In genomic region chr10:59621771-59622170, GRCh38 we compare ENCODE assay signal across 21 cellular contexts.
"Had no signal": no experiment of that assay in that cellular context is flagged by ENCODE, and none has a peak within 500 bp of the region (broad histone marks: within the 10 kb centered on the region; RNA-seq: fewer than 3 reads in every experiment).

No MANE protein-coding gene starts in this region.

- DNase-seq: psoas muscle, spleen had no signal

- H3K79me2 ChIP-seq: parathyroid adenoma had no signal

- H3K9ac ChIP-seq: parathyroid adenoma had no signal

- H3K36me3 Mint-ChIP-seq: naive thymus-derived CD8-positive, alpha-beta T cell; natural killer cell treated with Interleukin-12 subunit alpha and Interleukin-12 subunit beta and Interleukin-15 and Interleukin-18, amount 100 ng/mL, for 72 hours; stimulated activated memory B cell treated with anti-CD40 and anti-IgM and Interleukin-4, amounts not matched to agents 10 μg/mL and 1 μg/mL and 100 μg/mL, for 72 hours had no signal

- H2AFZ ChIP-seq: parathyroid adenoma had no signal

- H3K27ac ChIP-seq: neutrophil, ovary, parathyroid adenoma, psoas muscle, skin epidermis, spleen, suprapubic skin, testis, tibial artery, transverse colon, upper lobe of left lung, vagina had no signal

- H3K4me3 Mint-ChIP-seq: naive thymus-derived CD8-positive, alpha-beta T cell; natural killer cell treated with Interleukin-12 subunit alpha and Interleukin-12 subunit beta and Interleukin-15 and Interleukin-18, amount 100 ng/mL, for 72 hours; nephron progenitor cell; neural crest cell; stimulated activated memory B cell treated with anti-CD40 and anti-IgM and Interleukin-4, amounts not matched to agents 10 μg/mL and 1 μg/mL and 100 μg/mL, for 72 hours; stimulated activated naive CD8-positive, alpha-beta T cell treated with anti-CD3 and anti-CD28 coated beads, Interleukin-15, amount 100 ng/mL, for 72 hours had no signal

- H3K4me3 ChIP-seq: ovary, psoas muscle, skin epidermis, smooth muscle cell, spleen, suprapubic skin, testis, tibial artery, transverse colon, upper lobe of left lung, vagina had no signal

- H3K27me3 ChIP-seq: neutrophil, ovary, spleen, suprapubic skin, testis, tibial artery, transverse colon, upper lobe of left lung, vagina had no signal

- H3K9me3 ChIP-seq: neutrophil, ovary, psoas muscle, spleen, suprapubic skin, testis, tibial artery, transverse colon, upper lobe of left lung, vagina had no signal

- H3K36me3 ChIP-seq: neutrophil, ovary, spleen, suprapubic skin, tibial artery, transverse colon, upper lobe of left lung, vagina had no signal

- ATAC-seq: naive thymus-derived CD8-positive, alpha-beta T cell; natural killer cell treated with Interleukin-12 subunit alpha and Interleukin-12 subunit beta and Interleukin-15 and Interleukin-18, amount 100 ng/mL, for 72 hours; stimulated activated naive CD8-positive, alpha-beta T cell treated with anti-CD3 and anti-CD28 coated beads, Interleukin-15, Interleukin-2, amounts not matched to agents 100 U/mL and 50 U/mL, for 24 hours had no signal

- H3K4me1 ChIP-seq: parathyroid adenoma, psoas muscle, testis, upper lobe of left lung, vagina had no signal

- H3K27ac Mint-ChIP-seq: natural killer cell treated with Interleukin-12 subunit alpha and Interleukin-12 subunit beta and Interleukin-15 and Interleukin-18, amount 100 ng/mL, for 72 hours; progenitor cell of endocrine pancreas; stimulated activated memory B cell treated with anti-CD40 and anti-IgM and Interleukin-4, amounts not matched to agents 10 μg/mL and 1 μg/mL and 100 μg/mL, for 72 hours; stimulated activated naive CD8-positive, alpha-beta T cell treated with anti-CD3 and anti-CD28 coated beads, Interleukin-15, amount 100 ng/mL, for 72 hours had no signal

- H3K9me3 Mint-ChIP-seq: naive thymus-derived CD8-positive, alpha-beta T cell; natural killer cell treated with Interleukin-12 subunit alpha and Interleukin-12 subunit beta and Interleukin-15 and Interleukin-18, amount 100 ng/mL, for 72 hours; nephron progenitor cell; neural crest cell; stimulated activated memory B cell treated with anti-CD40 and anti-IgM and Interleukin-4, amounts not matched to agents 10 μg/mL and 1 μg/mL and 100 μg/mL, for 72 hours; stimulated activated naive CD8-positive, alpha-beta T cell treated with anti-CD3 and anti-CD28 coated beads, Interleukin-15, amount 100 ng/mL, for 72 hours had no signal

- H3K4me2 ChIP-seq: smooth muscle cell had no signal

- H3K27me3 Mint-ChIP-seq: progenitor cell of endocrine pancreas; stimulated activated memory B cell treated with anti-CD40 and anti-IgM and Interleukin-4, amounts not matched to agents 10 μg/mL and 1 μg/mL and 100 μg/mL, for 72 hours; stimulated activated naive CD8-positive, alpha-beta T cell treated with anti-CD3 and anti-CD28 coated beads, Interleukin-15, amount 100 ng/mL, for 72 hours had no signal
